ENCODE assay signal across 22 cellular contexts in genomic region chr1:211620097-211620496, GRCh38. TPM values are rescaled to one million over a fixed set of nuclear protein-coding genes. Genes with fewer than 3 reads are reported as not detected.
DNase-seq lines count a peak whose midpoint lies in the region; ATAC-seq, FAIRE-seq and TF ChIP-seq lines count a peak whose summit lies in the region.
"Had no signal": no experiment of that assay in that cellular context is flagged by ENCODE, and none has a peak within 500 bp of the region (broad histone marks: within the 10 kb centered on the region; RNA-seq: fewer than 3 reads in every experiment).

No MANE protein-coding gene starts in this region.

- no peak overlapping the region for H2BK120ac ChIP-seq in H1 (replicated peaks; ENCODE audit: low read depth, low read length)

- H4K20me1 ChIP-seq in H1 (replicated peaks in 1 of 2; ENCODE audit: control insufficient read depth in 1 of 2, insufficient read depth in 2 of 2, low read length in 2 of 2) = no peaks in the 10 kb centered on the region

- in situ Hi-C loops in gastrocnemius medialis (cut with MboI; ENCODE audit: low sequenced_read_pairs in 4 of 4) = no loop called here

- POLR2A ChIA-PET in A549 (lab: Yijun Ruan, JAX) (no interaction called here), H1 (lab: Charles Lee; ENCODE audit: partially characterized antibody) (no interaction called here)

- H3K4me2 ChIP-seq in A549 = no peak overlapping the region
- no peak overlapping the region for H3K4me2 ChIP-seq in H1 (ENCODE audit: insufficient read depth in 1 of 2, low read depth in 2 of 2, low read length in 2 of 2)
- H3K4me2 ChIP-seq: KMS-11 had no signal

- 77% methylated on average over 5 of the region's 5 CpGs for WGBS in A549 (ENCODE audit: missing lambda C conversion rate)
- WGBS in H1 (ENCODE audit: extremely low coverage in 1 of 2, insufficient coverage in 1 of 2, insufficient read length in 1 of 2, insufficient replicate concordance in 2 of 2, low coverage in 1 of 2, low lambda C conversion rate in 2 of 2, missing lambda C conversion rate in 1 of 2), 2 experiments = 92% methylated on average over 5 of the region's 5 CpGs; no CpG with 5 or more reads in 1 of the 2 experiments

- H3K4me3 ChIP-seq in A549 (no peak overlapping the region), H1 (ENCODE audit: extremely low read depth in 1 of 4, insufficient read depth in 2 of 4, low read depth in 3 of 4, low read length in 4 of 4) (no peak overlapping the region), gastrocnemius medialis (no peak overlapping the region)
- H3K4me3 ChIP-seq: HAP-1, Peyer's patch had no signal

- H3K9me3 ChIP-seq in A549 (no peaks in the 10 kb centered on the region), H1 (ENCODE audit: insufficient read depth in 2 of 2, low read depth in 1 of 2, low read length in 1 of 2) (no peaks in the 10 kb centered on the region), gastrocnemius medialis (no peaks in the 10 kb centered on the region)
- H3K9me3 ChIP-seq: HAP-1, Peyer's patch had no signal

- no peak for DNase-seq in A549 (ENCODE audit: low read depth in 1 of 2, low spot score in 1 of 2)
- DNase-seq in HTR-8/SVneo (ENCODE audit: insufficient read length, low spot score) = no peak
- DNase-seq in H1 (ENCODE audit: low read depth in 1 of 2, low spot score in 2 of 2) = no peak
- no peak for DNase-seq in stimulated activated naive CD8-positive, alpha-beta T cell treated with anti-CD3 and anti-CD28 coated beads, Interleukin-15, Interleukin-2, amounts not matched to agents 100 U/mL and 50 U/mL, for 24 hours
- no peak for DNase-seq in pons (ENCODE audit: low spot score)
- no peak for DNase-seq in H54 (ENCODE audit: insufficient read length, low spot score)
- DNase-seq in gastrocnemius medialis = no peak
- DNase-seq: DMS53, EL, GF-D8, NCI-H1092 treated with DMSO at 0.1 percent for 48 hours, NCI-H1436 treated with DMSO at 0.1 percent for 48 hours, NCI-H1930, NCI-H226, NCI-H510A treated with DMSO at 0.1 percent for 48 hours, NCI-H748 treated with DMSO at 0.1 percent for 48 hours, Peyer's patch had no signal

- no peaks in the 10 kb centered on the region for H3K79me1 ChIP-seq in H1 (ENCODE audit: low read depth, low read length)

- no peak overlapping the region for H3K14ac ChIP-seq in H1 (ENCODE audit: insufficient read length)

- H2BK20ac ChIP-seq in H1 (ENCODE audit: low read length) = no peak overlapping the region

- no peak overlapping the region for H3K23ac ChIP-seq in H1 (ENCODE audit: insufficient read length)

- H3K23me2 ChIP-seq in H1 (ENCODE audit: low read depth, low read length) = peaks cover 4% of the 10 kb centered on the region; the same call in 1 of the 2 replicates

- H3K27me3 ChIP-seq in H1 (replicated peaks in 1 of 4; ENCODE audit: control insufficient read depth in 3 of 4, extremely low read depth in 1 of 4, insufficient read depth in 3 of 4, low read length in 3 of 4) (no peaks in the 10 kb centered on the region), gastrocnemius medialis (no peaks in the 10 kb centered on the region)
- H3K27me3 ChIP-seq: Peyer's patch had no signal

- H2AFZ ChIP-seq in H1 (ENCODE audit: low read length) = no peak overlapping the region

- H2AK5ac ChIP-seq in H1 (ENCODE audit: low read depth, low read length) = peak overlapping the region; percentile 33; the same call in 1 of the 2 replicates

- no peak for TF ChIP-seq POLR2A in A549 (IDR thresholded peaks at IDR 0.05; ENCODE audit: low read length)
- TF ChIP-seq POLR2A in H1 (IDR thresholded peaks at IDR 0.05; ENCODE audit: control extremely low read depth in 1 of 2, low read depth in 2 of 2, low read length in 2 of 2) = no peak
- no peak for TF ChIP-seq POLR2A in H54 (IDR thresholded peaks at IDR 0.05; ENCODE audit: low read depth, low read length)
- no peak for TF ChIP-seq POLR2A in gastrocnemius medialis (IDR thresholded peaks at IDR 0.05)

- no peaks in the 10 kb centered on the region for H3K36me3 ChIP-seq in H1 (ENCODE audit: control insufficient read depth in 2 of 4, insufficient read depth in 4 of 4, low read length in 3 of 4)
- no peaks in the 10 kb centered on the region for H3K36me3 ChIP-seq in gastrocnemius medialis
- H3K36me3 ChIP-seq: HAP-1, Peyer's patch had no signal

- H3K27ac ChIP-seq in A549 (no peak overlapping the region), H1 (ENCODE audit: low read depth, low read length) (no peak overlapping the region), gastrocnemius medialis (no peak overlapping the region)
- H3K27ac ChIP-seq: KMS-11, Peyer's patch had no signal

- H3K18ac ChIP-seq in H1 (ENCODE audit: extremely low read depth, low read length) = no peak overlapping the region

- no peak overlapping the region for H2BK5ac ChIP-seq in H1 (ENCODE audit: low read depth, low read length)

- peak overlapping the region; percentile 27 for H4K91ac ChIP-seq in H1 (replicated peaks; ENCODE audit: insufficient read length, low read length)

- H3K79me2 ChIP-seq in H1 (ENCODE audit: control insufficient read depth in 1 of 2, insufficient read depth in 2 of 2, low read length in 2 of 2) = no peaks in the 10 kb centered on the region

- H2BK15ac ChIP-seq in H1 (ENCODE audit: low read length) = 0 out of 2 replicates have a peak overlapping the region, but pooled peaks have one; percentile 46

- H3K4me1 ChIP-seq in A549 (no peaks in the 10 kb centered on the region), H1 (replicated peaks in 1 of 4; ENCODE audit: control insufficient read depth in 3 of 4, insufficient read depth in 4 of 4, low read length in 3 of 4) (no peaks in the 10 kb centered on the region; a peak in 1 of 7 replicates), gastrocnemius medialis (no peaks in the 10 kb centered on the region)
- H3K4me1 ChIP-seq: HAP-1, Peyer's patch had no signal

- no peak overlapping the region for H3K56ac ChIP-seq in H1 (replicated peaks; ENCODE audit: insufficient read length, low read depth, low read length)

- TF ChIP-seq RAD21 in A549 (conservative IDR thresholded peaks at IDR 0.05 in 1 of 2, IDR thresholded peaks at IDR 0.05 in 1 of 2) = no peak
- TF ChIP-seq RAD21 in H1 (IDR thresholded peaks at IDR 0.05 in 1 of 2, conservative IDR thresholded peaks at IDR 0.05 in 1 of 2; ENCODE audit: low read depth in 2 of 2, low read length in 2 of 2) = no peak

- H3K9ac ChIP-seq in H1 (replicated peaks in 1 of 4; ENCODE audit: extremely low read depth in 1 of 4, low read depth in 3 of 4, low read length in 3 of 4) = no peak overlapping the region
- H3K9ac ChIP-seq: KMS-11 had no signal

- TF ChIP-seq CTCF in A549 (IDR thresholded peaks at IDR 0.05) (no peak), H1 (IDR thresholded peaks at IDR 0.05; ENCODE audit: control extremely low read depth in 1 of 3, insufficient read depth in 1 of 3, low read depth in 1 of 3, low read length in 3 of 3) (no peak), gastrocnemius medialis (IDR thresholded peaks at IDR 0.05 in 4 of 5, conservative IDR thresholded peaks at IDR 0.05 in 1 of 5) (no peak)

- TF ChIP-seq EP300 in A549 (IDR thresholded peaks at IDR 0.05) (no peak), H1 (IDR thresholded peaks at IDR 0.05; ENCODE audit: borderline replicate concordance in 1 of 2, low read depth in 2 of 2, low read length in 2 of 2) (no peak)

- no peak overlapping the region for H3K4ac ChIP-seq in H1 (replicated peaks; ENCODE audit: insufficient read length, low read depth, low read length)

- no peak overlapping the region for H4K5ac ChIP-seq in H1 (ENCODE audit: insufficient read length, low read depth, low read length)

- ATAC-seq in A549 (peak; percentile 35 to 46; a peak in 4 of 6 replicates), gastrocnemius medialis (no peak)
- peak; percentile 20 for ATAC-seq in stimulated activated naive CD8-positive, alpha-beta T cell treated with anti-CD3 and anti-CD28 coated beads, Interleukin-15, Interleukin-2, amounts not matched to agents 100 U/mL and 50 U/mL, for 24 hours

- no peak overlapping the region for H4K8ac ChIP-seq in H1 (ENCODE audit: extremely low read depth, insufficient read depth, low read length)

- intact Hi-C loops in gastrocnemius medialis (cut with DNase I; ENCODE audit: low total_unique reads) = no loop called here

- FAIRE-seq in A549 (lab: Jason Lieb, UNC) (no peak), HTR-8/SVneo (lab: Jason Lieb, UNC) (peak; percentile 94), H1 (lab: Jason Lieb, UNC) (no peak), H54 (lab: Jason Lieb, UNC) (no peak)
- FAIRE-seq: A204.1, D721Med had no signal

- H2BK12ac ChIP-seq in H1 (ENCODE audit: low read depth, low read length) = peak overlapping the region; percentile 75; the same call in 1 of the 2 replicates

- CTCF ChIA-PET in A549 (lab: Yijun Ruan, JAX) (interaction anchor here (0.6 to 6.2 kb wide), 6 partner anchors 10 to 105 kb away, joined by 3 to 28 read pairs (median 4); no protein-coding TSS in a partner anchor), H1 (lab: Charles Lee; ENCODE audit: partially characterized antibody) (interaction anchor here (1.2 to 1.6 kb wide), 3 partner anchors 23 to 109 kb away, joined by 3 to 5 read pairs (median 3); no protein-coding TSS in a partner anchor)

RNA-seq across cellular contexts. Expression of gene SLC30A1, which starts 41.1 kb away (rescaled TPM):
- polyA plus RNA-seq in A549 (2011; rRNA removed) (18.4 and 20.6 TPM in 2 replicates), A549 (2017; fragmentation: RNase III; extraction: RNeasy Plus Mini Kit Qiagen cat#74134 plus additional on column Dnase treatment) (24.3 to 27.0 TPM (median 26.6 TPM) in 3 replicates), H1 (2011; rRNA removed) (3.7 and 4.5 TPM in 2 replicates)
- 4.1 and 4.9 TPM in 2 replicates for polyA plus RNA-seq in A549 (2012; cell fraction: cytosol; rRNA removed)
- polyA plus RNA-seq in A549 (2012; cell fraction: nucleus; rRNA removed) = 6.0 and 7.5 TPM in 2 replicates
- polyA minus RNA-seq in A549 (2011; rRNA and poly(A)+ RNA removed) = 11.9 and 13.1 TPM in 2 replicates
- 13.5 and 14.0 TPM in 2 replicates for total RNA-seq in H1 (2021; fragmentation: NEBNext Ultra II Directional; extraction: Animal tissue kit (Norgen Biotek cat#: 25700))
- polyA plus RNA-seq in H1 (2011; cell fraction: cytosol; rRNA removed) = 5.9 TPM
- 3.7 TPM for polyA plus RNA-seq in H1 (2011; cell fraction: nucleus; rRNA removed)
- polyA plus RNA-seq in H1 (2012, experiment 1 of 2) = 2.7 to 6.2 TPM (median 4.9 TPM) in 4 replicates
- 1.0 TPM for polyA plus RNA-seq in H1 (2012, experiment 2 of 2)
- polyA plus RNA-seq in H1 (2013, experiment 1 of 2) = 7.1 TPM
- 8.0 TPM for polyA plus RNA-seq in H1 (2013, experiment 2 of 2)
- polyA minus RNA-seq in H1 (2011; rRNA and poly(A)+ RNA removed) = 10.4 and 15.8 TPM in 2 replicates
- polyA minus RNA-seq in H1 (2011; cell fraction: cytosol; rRNA and poly(A)+ RNA removed) = 15.5 TPM
- 16.7 TPM for polyA minus RNA-seq in H1 (2011; cell fraction: nucleus; rRNA and poly(A)+ RNA removed)
- 1 to 10 TPM; 1.3 to 3.0 (median 2.1) TPM for total RNA-seq in gastrocnemius medialis

RNA-seq across cellular contexts. Expression of gene NEK2, which starts 55.3 kb away (rescaled TPM):
- polyA plus RNA-seq in A549 (2011; rRNA removed) (41.0 and 65.3 TPM in 2 replicates), A549 (2017; fragmentation: RNase III; extraction: RNeasy Plus Mini Kit Qiagen cat#74134 plus additional on column Dnase treatment) (38.1 to 45.1 TPM (median 42.0 TPM) in 3 replicates), H1 (2011; rRNA removed) (6.9 and 8.4 TPM in 2 replicates)
- 25.2 and 26.6 TPM in 2 replicates for polyA plus RNA-seq in A549 (2012; cell fraction: cytosol; rRNA removed)
- polyA plus RNA-seq in A549 (2012; cell fraction: nucleus; rRNA removed) = 11.0 and 14.8 TPM in 2 replicates
- 19.4 and 22.6 TPM in 2 replicates for polyA minus RNA-seq in A549 (2011; rRNA and poly(A)+ RNA removed)
- 19.7 and 22.9 TPM in 2 replicates for total RNA-seq in H1 (2021; fragmentation: NEBNext Ultra II Directional; extraction: Animal tissue kit (Norgen Biotek cat#: 25700))
- 15.0 TPM for polyA plus RNA-seq in H1 (2011; cell fraction: cytosol; rRNA removed)
- polyA plus RNA-seq in H1 (2011; cell fraction: nucleus; rRNA removed) = 5.8 TPM
- 17.6 to 25.2 TPM (median 19.4 TPM) in 4 replicates for polyA plus RNA-seq in H1 (2012, experiment 1 of 2)
- polyA plus RNA-seq in H1 (2012, experiment 2 of 2) = 1.6 TPM
- 11.2 TPM for polyA plus RNA-seq in H1 (2013, experiment 1 of 2)
- polyA plus RNA-seq in H1 (2013, experiment 2 of 2) = 11.3 TPM
- 15.9 and 16.6 TPM in 2 replicates for polyA minus RNA-seq in H1 (2011; rRNA and poly(A)+ RNA removed)
- 15.5 TPM for polyA minus RNA-seq in H1 (2011; cell fraction: cytosol; rRNA and poly(A)+ RNA removed)
- 11.2 TPM for polyA minus RNA-seq in H1 (2011; cell fraction: nucleus; rRNA and poly(A)+ RNA removed)
- total RNA-seq in gastrocnemius medialis = not detected
- total RNA-seq: B cell had no signal

Comparison
In these comparisons a context has a peak if more than half of its experiments do, and no peak if none do; other contexts are left out.
1. ATAC-seq: peak in A549 (2 of 2) and stimulated activated naive CD8-positive, alpha-beta T cell treated with anti-CD3 and anti-CD28 coated beads, Interleukin-15, Interleukin-2, amounts not matched to agents 100 U/mL and 50 U/mL, for 24 hours (single experiment); none in gastrocnemius medialis (0 of 2).
2. RNA of gene NEK2, which starts 55.3 kb away (total RNA-seq): 19.7 to 22.9 TPM in H1; not detected in gastrocnemius medialis; every median in the first group is over 10 times any median in the second.